In the genomic region with DNA sequence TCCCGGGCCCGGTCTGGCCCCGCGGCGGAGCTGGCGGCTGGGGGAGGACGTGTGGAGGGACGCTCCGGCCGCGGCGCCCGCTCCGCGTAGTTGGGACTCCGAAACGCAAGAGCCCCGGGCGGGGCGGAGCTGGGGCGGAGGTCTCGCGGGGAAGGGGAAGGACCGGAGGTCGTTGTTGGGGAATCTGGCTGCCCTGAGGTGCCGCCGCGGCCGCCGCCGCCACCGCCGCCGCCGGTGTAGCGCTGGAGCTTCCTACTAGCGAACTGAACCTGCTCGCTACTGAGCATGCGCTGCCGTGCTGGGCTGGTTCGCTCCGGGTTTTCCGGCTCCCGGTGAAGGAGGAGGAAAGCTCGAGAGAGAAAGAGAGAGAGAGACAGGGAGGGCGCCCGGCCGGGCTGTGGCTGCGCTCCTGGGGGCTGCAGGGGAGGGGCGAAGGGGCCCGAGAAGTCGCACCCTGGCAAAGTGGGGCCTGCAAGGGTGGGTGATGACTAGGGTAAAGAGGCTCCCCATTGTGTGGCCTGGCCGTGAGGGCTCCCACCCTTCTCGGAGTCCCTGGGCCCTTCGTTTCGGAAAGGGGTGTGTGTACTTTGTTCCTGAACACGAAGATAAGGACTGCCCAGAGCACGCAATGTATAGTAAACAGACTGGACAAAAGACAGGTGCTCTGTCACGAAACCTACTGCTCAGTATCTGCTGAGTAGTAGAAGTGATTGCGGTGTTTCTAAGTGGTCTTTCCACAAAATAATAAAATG, we compare ENCODE assay signal across 1 cellular context.
TF ChIP-seq lines count a peak whose summit lies in the region.

Gene SOS1, minus strand, starts transcription at position 281 of the 752 bp plus-strand sequence. CDS start 629 bp downstream, outside the sequence.

TF ChIP-seq in K562, 482 proteins besides CTCF, POLR2A, EP300 and RAD21 (continued from another document and continues in another):
- TF ChIP-seq CEBPZ (IDR thresholded peaks at IDR 0.05; ENCODE audit: borderline replicate concordance, low read depth, low read length): no peak
- peak in 1 of 2 experiments; percentile 43; a peak in 2 of 4 replicates for TF ChIP-seq SRF (CRISPR knock-in tag; IDR thresholded peaks at IDR 0.05)
- TF ChIP-seq C11orf30 (IDR thresholded peaks at IDR 0.05; ENCODE audit: low read depth): peak; percentile 65
- no peak for TF ChIP-seq ZKSCAN1 (IDR thresholded peaks at IDR 0.05; ENCODE audit: low read depth, low read length)
- TF ChIP-seq ZNF41 (CRISPR knock-in tag; conservative IDR thresholded peaks at IDR 0.05): no peak
- TF ChIP-seq TCFL5 (CRISPR knock-in tag; conservative IDR thresholded peaks at IDR 0.05): no peak
- 0 out of 2 replicates have a peak, but pooled peaks have one; percentile 53 for TF ChIP-seq ZBTB33 (CRISPR knock-in tag; IDR thresholded peaks at IDR 0.05)
- no peak for TF ChIP-seq NFE2 (IDR thresholded peaks at IDR 0.05; ENCODE audit: low read depth)
- TF ChIP-seq, protein P1, sequence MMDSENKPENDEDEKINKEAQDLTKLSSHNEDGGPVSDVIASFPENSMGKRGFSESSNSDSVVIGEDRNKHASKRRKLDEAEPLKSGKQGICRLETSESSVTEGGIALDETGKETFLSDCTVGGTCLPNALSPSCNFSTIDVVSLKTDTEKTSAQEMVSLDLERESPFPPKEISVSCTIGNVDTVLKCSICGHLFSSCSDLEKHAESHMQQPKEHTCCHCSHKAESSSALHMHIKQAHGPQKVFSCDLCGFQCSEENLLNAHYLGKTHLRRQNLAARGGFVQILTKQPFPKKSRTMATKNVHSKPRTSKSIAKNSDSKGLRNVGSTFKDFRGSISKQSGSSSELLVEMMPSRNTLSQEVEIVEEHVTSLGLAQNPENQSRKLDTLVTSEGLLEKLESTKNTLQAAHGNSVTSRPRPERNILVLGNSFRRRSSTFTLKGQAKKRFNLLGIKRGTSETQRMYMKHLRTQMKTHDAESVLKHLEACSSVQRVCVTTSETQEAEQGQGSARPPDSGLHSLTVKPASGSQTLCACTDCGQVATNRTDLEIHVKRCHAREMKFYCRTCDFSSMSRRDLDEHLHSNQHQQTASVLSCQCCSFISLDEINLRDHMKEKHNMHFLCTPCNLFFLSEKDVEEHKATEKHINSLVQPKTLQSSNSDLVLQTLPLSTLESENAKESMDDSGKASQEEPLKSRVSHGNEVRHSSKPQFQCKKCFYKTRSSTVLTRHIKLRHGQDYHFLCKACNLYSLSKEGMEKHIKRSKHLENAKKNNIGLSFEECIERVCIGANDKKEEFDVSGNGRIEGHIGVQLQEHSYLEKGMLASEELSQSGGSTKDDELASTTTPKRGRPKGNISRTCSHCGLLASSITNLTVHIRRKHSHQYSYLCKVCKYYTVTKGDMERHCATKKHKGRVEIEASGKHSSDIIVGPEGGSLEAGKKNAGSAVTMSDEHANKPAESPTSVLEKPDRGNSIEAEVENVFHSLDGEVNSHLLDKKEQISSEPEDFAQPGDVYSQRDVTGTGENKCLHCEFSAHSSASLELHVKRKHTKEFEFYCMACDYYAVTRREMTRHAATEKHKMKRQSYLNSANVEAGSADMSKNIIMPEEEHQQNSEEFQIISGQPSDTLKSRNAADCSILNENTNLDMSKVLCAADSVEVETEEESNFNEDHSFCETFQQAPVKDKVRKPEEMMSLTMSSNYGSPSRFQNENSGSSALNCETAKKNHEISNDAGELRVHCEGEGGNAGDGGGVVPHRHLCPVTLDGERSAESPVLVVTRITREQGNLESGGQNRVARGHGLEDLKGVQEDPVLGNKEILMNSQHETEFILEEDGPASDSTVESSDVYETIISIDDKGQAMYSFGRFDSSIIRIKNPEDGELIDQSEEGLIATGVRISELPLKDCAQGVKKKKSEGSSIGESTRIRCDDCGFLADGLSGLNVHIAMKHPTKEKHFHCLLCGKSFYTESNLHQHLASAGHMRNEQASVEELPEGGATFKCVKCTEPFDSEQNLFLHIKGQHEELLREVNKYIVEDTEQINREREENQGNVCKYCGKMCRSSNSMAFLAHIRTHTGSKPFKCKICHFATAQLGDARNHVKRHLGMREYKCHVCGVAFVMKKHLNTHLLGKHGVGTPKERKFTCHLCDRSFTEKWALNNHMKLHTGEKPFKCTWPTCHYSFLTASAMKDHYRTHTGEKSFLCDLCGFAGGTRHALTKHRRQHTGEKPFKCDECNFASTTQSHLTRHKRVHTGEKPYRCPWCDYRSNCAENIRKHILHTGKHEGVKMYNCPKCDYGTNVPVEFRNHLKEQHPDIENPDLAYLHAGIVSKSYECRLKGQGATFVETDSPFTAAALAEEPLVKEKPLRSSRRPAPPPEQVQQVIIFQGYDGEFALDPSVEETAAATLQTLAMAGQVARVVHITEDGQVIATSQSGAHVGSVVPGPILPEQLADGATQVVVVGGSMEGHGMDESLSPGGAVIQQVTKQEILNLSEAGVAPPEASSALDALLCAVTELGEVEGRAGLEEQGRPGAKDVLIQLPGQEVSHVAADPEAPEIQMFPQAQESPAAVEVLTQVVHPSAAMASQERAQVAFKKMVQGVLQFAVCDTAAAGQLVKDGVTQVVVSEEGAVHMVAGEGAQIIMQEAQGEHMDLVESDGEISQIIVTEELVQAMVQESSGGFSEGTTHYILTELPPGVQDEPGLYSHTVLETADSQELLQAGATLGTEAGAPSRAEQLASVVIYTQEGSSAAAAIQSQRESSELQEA (IDR thresholded peaks at IDR 0.05; ENCODE audit: low read depth): no peak
- TF ChIP-seq YBX1 (IDR thresholded peaks at IDR 0.05): no peak
- TF ChIP-seq ZNF717 (CRISPR knock-in tag; IDR thresholded peaks at IDR 0.05): no peak
- TF ChIP-seq CBX1 (IDR thresholded peaks at IDR 0.05; ENCODE audit: low read depth): 0 out of 2 replicates have a peak, but pooled peaks have one; percentile 35
- no peak for TF ChIP-seq CEBPB (tag; IDR thresholded peaks at IDR 0.05)
- TF ChIP-seq BRF1 (IDR thresholded peaks at IDR 0.05; ENCODE audit: borderline replicate concordance, extremely low read depth, insufficient read length): no peak
- TF ChIP-seq ZBTB43 (CRISPR knock-in tag; IDR thresholded peaks at IDR 0.05): no peak
- TF ChIP-seq TCF7L2 (IDR thresholded peaks at IDR 0.05; ENCODE audit: low read depth, low read length): no peak
- peak; percentile 71 for TF ChIP-seq FIP1L1 (IDR thresholded peaks at IDR 0.05; ENCODE audit: low read depth, low read length, poor library complexity, severe bottlenecking)
- TF ChIP-seq IRF2 (CRISPR knock-in tag; IDR thresholded peaks at IDR 0.05): no peak
- no peak for TF ChIP-seq ZNF146 (CRISPR knock-in tag; IDR thresholded peaks at IDR 0.05; ENCODE audit: unreplicated experiment)
- no peak for TF ChIP-seq ZNF707 (CRISPR knock-in tag; conservative IDR thresholded peaks at IDR 0.05)
- TF ChIP-seq ZNF639 (CRISPR knock-in tag; conservative IDR thresholded peaks at IDR 0.05 in 1 of 2, IDR thresholded peaks at IDR 0.05 in 1 of 2): peak in 1 of 2 experiments; percentile 91; a peak in 2 of 4 replicates
- TF ChIP-seq CBFA2T2 (conservative IDR thresholded peaks at IDR 0.05): 0 out of 2 replicates have a peak, but pooled peaks have one; percentile 9
- TF ChIP-seq, protein P2, sequence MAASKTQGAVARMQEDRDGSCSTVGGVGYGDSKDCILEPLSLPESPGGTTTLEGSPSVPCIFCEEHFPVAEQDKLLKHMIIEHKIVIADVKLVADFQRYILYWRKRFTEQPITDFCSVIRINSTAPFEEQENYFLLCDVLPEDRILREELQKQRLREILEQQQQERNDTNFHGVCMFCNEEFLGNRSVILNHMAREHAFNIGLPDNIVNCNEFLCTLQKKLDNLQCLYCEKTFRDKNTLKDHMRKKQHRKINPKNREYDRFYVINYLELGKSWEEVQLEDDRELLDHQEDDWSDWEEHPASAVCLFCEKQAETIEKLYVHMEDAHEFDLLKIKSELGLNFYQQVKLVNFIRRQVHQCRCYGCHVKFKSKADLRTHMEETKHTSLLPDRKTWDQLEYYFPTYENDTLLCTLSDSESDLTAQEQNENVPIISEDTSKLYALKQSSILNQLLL (CRISPR knock-in tag; IDR thresholded peaks at IDR 0.05; ENCODE audit: borderline replicate concordance): no peak
- peak; percentile 78 for TF ChIP-seq ARID1B (IDR thresholded peaks at IDR 0.05)
- TF ChIP-seq NEUROD1 (IDR thresholded peaks at IDR 0.05; ENCODE audit: borderline replicate concordance, low read depth, low read length, partially characterized antibody): peak; percentile 94
- no peak for TF ChIP-seq NR1H2 (CRISPR knock-in tag; IDR thresholded peaks at IDR 0.05)
- TF ChIP-seq, protein P3, sequence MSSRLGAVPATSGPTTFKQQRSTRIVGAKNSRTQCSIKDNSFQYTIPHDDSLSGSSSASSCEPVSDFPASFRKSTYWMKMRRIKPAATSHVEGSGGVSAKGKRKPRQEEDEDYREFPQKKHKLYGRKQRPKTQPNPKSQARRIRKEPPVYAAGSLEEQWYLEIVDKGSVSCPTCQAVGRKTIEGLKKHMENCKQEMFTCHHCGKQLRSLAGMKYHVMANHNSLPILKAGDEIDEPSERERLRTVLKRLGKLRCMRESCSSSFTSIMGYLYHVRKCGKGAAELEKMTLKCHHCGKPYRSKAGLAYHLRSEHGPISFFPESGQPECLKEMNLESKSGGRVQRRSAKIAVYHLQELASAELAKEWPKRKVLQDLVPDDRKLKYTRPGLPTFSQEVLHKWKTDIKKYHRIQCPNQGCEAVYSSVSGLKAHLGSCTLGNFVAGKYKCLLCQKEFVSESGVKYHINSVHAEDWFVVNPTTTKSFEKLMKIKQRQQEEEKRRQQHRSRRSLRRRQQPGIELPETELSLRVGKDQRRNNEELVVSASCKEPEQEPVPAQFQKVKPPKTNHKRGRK (tag; IDR thresholded peaks at IDR 0.05): no peak
- TF ChIP-seq GTF2A2 (tag; IDR thresholded peaks at IDR 0.05): no peak
- TF ChIP-seq DMBX1 (CRISPR knock-in tag; IDR thresholded peaks at IDR 0.05; ENCODE audit: borderline replicate concordance): no peak
- 0 out of 2 replicates have a peak, but pooled peaks have one; percentile 46 for TF ChIP-seq FOXK1 (CRISPR knock-in tag; IDR thresholded peaks at IDR 0.05; ENCODE audit: borderline replicate concordance)
- peak; percentile 72 for TF ChIP-seq ATF7 (IDR thresholded peaks at IDR 0.05)
- no peak; the same call in 1 of the 2 replicates for TF ChIP-seq KLF16 (IDR thresholded peaks at IDR 0.05)
- TF ChIP-seq MCM7 (IDR thresholded peaks at IDR 0.05): no peak
- TF ChIP-seq ZNF239 (CRISPR knock-in tag; IDR thresholded peaks at IDR 0.05): no peak
- TF ChIP-seq, protein P4, sequence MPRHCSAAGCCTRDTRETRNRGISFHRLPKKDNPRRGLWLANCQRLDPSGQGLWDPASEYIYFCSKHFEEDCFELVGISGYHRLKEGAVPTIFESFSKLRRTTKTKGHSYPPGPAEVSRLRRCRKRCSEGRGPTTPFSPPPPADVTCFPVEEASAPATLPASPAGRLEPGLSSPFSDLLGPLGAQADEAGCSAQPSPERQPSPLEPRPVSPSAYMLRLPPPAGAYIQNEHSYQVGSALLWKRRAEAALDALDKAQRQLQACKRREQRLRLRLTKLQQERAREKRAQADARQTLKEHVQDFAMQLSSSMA (CRISPR knock-in tag; IDR thresholded peaks at IDR 0.05): no peak
- no peak for TF ChIP-seq NR2C2 (CRISPR knock-in tag; IDR thresholded peaks at IDR 0.05)
- TF ChIP-seq NR2C2 (tag; IDR thresholded peaks at IDR 0.05): peak; percentile 39; the same call in 1 of the 2 replicates
- TF ChIP-seq ZSCAN29 (IDR thresholded peaks at IDR 0.05): no peak
- TF ChIP-seq ZKSCAN8 (CRISPR knock-in tag; IDR thresholded peaks at IDR 0.05): no peak
